ENCODE assay signal across 1 cellular context in the genomic region with DNA sequence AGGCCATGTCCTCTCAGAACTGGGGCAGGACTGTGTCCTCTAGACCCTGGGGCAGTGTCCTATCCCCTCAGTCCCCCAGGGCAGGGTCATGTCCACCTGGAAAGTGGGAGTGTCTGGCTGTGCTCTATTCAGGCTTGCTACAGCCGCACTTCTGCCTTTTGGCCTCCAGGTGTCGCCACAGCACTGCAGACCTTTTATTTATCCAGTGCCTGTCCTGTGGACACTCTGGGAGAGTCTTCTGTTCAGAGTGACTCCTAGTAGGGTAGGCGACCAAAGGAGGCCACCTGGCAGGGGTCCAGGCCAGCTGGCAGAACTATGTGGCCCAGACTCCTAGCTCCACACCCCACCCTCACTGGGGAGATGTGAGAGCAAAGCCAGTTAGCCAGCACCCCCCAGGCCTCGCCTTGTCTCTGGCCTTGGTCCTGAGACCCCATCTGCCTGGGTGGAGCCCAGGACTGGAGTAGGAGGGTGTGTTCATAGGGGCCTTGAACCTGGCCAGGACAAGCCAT.
TF ChIP-seq lines count a peak whose summit lies in the region.

No MANE protein-coding gene starts in this region.

TF ChIP-seq in K562, 482 proteins besides CTCF, POLR2A, EP300 and RAD21 (continued from another document and continues in another):
- TF ChIP-seq, protein P1, sequence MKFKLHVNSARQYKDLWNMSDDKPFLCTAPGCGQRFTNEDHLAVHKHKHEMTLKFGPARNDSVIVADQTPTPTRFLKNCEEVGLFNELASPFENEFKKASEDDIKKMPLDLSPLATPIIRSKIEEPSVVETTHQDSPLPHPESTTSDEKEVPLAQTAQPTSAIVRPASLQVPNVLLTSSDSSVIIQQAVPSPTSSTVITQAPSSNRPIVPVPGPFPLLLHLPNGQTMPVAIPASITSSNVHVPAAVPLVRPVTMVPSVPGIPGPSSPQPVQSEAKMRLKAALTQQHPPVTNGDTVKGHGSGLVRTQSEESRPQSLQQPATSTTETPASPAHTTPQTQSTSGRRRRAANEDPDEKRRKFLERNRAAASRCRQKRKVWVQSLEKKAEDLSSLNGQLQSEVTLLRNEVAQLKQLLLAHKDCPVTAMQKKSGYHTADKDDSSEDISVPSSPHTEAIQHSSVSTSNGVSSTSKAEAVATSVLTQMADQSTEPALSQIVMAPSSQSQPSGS (CRISPR knock-in tag; IDR thresholded peaks at IDR 0.05): no peak
- TF ChIP-seq TFAM (CRISPR knock-in tag; conservative IDR thresholded peaks at IDR 0.05): no peak
- TF ChIP-seq, protein P2, sequence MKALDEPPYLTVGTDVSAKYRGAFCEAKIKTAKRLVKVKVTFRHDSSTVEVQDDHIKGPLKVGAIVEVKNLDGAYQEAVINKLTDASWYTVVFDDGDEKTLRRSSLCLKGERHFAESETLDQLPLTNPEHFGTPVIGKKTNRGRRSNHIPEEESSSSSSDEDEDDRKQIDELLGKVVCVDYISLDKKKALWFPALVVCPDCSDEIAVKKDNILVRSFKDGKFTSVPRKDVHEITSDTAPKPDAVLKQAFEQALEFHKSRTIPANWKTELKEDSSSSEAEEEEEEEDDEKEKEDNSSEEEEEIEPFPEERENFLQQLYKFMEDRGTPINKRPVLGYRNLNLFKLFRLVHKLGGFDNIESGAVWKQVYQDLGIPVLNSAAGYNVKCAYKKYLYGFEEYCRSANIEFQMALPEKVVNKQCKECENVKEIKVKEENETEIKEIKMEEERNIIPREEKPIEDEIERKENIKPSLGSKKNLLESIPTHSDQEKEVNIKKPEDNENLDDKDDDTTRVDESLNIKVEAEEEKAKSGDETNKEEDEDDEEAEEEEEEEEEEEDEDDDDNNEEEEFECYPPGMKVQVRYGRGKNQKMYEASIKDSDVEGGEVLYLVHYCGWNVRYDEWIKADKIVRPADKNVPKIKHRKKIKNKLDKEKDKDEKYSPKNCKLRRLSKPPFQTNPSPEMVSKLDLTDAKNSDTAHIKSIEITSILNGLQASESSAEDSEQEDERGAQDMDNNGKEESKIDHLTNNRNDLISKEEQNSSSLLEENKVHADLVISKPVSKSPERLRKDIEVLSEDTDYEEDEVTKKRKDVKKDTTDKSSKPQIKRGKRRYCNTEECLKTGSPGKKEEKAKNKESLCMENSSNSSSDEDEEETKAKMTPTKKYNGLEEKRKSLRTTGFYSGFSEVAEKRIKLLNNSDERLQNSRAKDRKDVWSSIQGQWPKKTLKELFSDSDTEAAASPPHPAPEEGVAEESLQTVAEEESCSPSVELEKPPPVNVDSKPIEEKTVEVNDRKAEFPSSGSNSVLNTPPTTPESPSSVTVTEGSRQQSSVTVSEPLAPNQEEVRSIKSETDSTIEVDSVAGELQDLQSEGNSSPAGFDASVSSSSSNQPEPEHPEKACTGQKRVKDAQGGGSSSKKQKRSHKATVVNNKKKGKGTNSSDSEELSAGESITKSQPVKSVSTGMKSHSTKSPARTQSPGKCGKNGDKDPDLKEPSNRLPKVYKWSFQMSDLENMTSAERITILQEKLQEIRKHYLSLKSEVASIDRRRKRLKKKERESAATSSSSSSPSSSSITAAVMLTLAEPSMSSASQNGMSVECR (CRISPR knock-in tag; IDR thresholded peaks at IDR 0.05): no peak
- TF ChIP-seq, protein P3, sequence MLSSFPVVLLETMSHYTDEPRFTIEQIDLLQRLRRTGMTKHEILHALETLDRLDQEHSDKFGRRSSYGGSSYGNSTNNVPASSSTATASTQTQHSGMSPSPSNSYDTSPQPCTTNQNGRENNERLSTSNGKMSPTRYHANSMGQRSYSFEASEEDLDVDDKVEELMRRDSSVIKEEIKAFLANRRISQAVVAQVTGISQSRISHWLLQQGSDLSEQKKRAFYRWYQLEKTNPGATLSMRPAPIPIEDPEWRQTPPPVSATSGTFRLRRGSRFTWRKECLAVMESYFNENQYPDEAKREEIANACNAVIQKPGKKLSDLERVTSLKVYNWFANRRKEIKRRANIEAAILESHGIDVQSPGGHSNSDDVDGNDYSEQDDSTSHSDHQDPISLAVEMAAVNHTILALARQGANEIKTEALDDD (IDR thresholded peaks at IDR 0.05): no peak
- TF ChIP-seq, protein P4, sequence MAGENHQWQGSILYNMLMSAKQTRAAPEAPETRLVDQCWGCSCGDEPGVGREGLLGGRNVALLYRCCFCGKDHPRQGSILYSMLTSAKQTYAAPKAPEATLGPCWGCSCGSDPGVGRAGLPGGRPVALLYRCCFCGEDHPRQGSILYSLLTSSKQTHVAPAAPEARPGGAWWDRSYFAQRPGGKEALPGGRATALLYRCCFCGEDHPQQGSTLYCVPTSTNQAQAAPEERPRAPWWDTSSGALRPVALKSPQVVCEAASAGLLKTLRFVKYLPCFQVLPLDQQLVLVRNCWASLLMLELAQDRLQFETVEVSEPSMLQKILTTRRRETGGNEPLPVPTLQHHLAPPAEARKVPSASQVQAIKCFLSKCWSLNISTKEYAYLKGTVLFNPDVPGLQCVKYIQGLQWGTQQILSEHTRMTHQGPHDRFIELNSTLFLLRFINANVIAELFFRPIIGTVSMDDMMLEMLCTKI (IDR thresholded peaks at IDR 0.05; ENCODE audit: partially characterized antibody): no peak
- no peak for TF ChIP-seq NFYB (IDR thresholded peaks at IDR 0.05; ENCODE audit: extremely low read depth, insufficient read length)
- TF ChIP-seq, protein P5, sequence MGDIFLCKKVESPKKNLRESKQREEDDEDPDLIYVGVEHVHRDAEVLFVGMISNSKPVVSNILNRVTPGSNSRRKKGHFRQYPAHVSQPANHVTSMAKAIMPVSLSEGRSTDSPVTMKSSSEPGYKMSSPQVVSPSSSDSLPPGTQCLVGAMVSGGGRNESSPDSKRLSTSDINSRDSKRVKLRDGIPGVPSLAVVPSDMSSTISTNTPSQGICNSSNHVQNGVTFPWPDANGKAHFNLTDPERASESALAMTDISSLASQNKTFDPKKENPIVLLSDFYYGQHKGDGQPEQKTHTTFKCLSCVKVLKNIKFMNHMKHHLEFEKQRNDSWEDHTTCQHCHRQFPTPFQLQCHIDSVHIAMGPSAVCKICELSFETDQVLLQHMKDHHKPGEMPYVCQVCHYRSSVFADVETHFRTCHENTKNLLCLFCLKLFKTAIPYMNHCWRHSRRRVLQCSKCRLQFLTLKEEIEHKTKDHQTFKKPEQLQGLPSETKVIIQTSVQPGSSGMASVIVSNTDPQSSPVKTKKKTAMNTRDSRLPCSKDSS (IDR thresholded peaks at IDR 0.05; ENCODE audit: low read depth, partially characterized antibody): no peak
- TF ChIP-seq MAZ (CRISPR knock-in tag; conservative IDR thresholded peaks at IDR 0.05 in 1 of 2, IDR thresholded peaks at IDR 0.05 in 1 of 2): peak; percentile 35 to 63; a peak in 3 of 4 replicates
- no peak for TF ChIP-seq ZNF217 (CRISPR knock-in tag; IDR thresholded peaks at IDR 0.05)
- TF ChIP-seq JUNB (CRISPR knock-in tag; conservative IDR thresholded peaks at IDR 0.05): no peak
- TF ChIP-seq NCOA1 (IDR thresholded peaks at IDR 0.05; ENCODE audit: low read depth): no peak
- TF ChIP-seq SREBF1 (IDR thresholded peaks at IDR 0.05; ENCODE audit: borderline replicate concordance, low read depth, low read length): no peak
- no peak for TF ChIP-seq DDX20 (tag; IDR thresholded peaks at IDR 0.05; ENCODE audit: low read depth)
- TF ChIP-seq PURB (CRISPR knock-in tag; IDR thresholded peaks at IDR 0.05; ENCODE audit: low read depth): no peak
- no peak for TF ChIP-seq MEF2D (tag; conservative IDR thresholded peaks at IDR 0.05; ENCODE audit: low read depth)
- TF ChIP-seq KLF13 (tag; IDR thresholded peaks at IDR 0.05; ENCODE audit: borderline replicate concordance, low read depth): peak; percentile 83; the same call in 1 of the 2 replicates
- TF ChIP-seq, protein P6, sequence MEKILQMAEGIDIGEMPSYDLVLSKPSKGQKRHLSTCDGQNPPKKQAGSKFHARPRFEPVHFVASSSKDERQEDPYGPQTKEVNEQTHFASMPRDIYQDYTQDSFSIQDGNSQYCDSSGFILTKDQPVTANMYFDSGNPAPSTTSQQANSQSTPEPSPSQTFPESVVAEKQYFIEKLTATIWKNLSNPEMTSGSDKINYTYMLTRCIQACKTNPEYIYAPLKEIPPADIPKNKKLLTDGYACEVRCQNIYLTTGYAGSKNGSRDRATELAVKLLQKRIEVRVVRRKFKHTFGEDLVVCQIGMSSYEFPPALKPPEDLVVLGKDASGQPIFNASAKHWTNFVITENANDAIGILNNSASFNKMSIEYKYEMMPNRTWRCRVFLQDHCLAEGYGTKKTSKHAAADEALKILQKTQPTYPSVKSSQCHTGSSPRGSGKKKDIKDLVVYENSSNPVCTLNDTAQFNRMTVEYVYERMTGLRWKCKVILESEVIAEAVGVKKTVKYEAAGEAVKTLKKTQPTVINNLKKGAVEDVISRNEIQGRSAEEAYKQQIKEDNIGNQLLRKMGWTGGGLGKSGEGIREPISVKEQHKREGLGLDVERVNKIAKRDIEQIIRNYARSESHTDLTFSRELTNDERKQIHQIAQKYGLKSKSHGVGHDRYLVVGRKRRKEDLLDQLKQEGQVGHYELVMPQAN (IDR thresholded peaks at IDR 0.05; ENCODE audit: borderline replicate concordance): no peak
- no peak for TF ChIP-seq TRIM24 (IDR thresholded peaks at IDR 0.05)
- TF ChIP-seq ZNF707 (CRISPR knock-in tag; conservative IDR thresholded peaks at IDR 0.05): no peak
- TF ChIP-seq, protein P7, sequence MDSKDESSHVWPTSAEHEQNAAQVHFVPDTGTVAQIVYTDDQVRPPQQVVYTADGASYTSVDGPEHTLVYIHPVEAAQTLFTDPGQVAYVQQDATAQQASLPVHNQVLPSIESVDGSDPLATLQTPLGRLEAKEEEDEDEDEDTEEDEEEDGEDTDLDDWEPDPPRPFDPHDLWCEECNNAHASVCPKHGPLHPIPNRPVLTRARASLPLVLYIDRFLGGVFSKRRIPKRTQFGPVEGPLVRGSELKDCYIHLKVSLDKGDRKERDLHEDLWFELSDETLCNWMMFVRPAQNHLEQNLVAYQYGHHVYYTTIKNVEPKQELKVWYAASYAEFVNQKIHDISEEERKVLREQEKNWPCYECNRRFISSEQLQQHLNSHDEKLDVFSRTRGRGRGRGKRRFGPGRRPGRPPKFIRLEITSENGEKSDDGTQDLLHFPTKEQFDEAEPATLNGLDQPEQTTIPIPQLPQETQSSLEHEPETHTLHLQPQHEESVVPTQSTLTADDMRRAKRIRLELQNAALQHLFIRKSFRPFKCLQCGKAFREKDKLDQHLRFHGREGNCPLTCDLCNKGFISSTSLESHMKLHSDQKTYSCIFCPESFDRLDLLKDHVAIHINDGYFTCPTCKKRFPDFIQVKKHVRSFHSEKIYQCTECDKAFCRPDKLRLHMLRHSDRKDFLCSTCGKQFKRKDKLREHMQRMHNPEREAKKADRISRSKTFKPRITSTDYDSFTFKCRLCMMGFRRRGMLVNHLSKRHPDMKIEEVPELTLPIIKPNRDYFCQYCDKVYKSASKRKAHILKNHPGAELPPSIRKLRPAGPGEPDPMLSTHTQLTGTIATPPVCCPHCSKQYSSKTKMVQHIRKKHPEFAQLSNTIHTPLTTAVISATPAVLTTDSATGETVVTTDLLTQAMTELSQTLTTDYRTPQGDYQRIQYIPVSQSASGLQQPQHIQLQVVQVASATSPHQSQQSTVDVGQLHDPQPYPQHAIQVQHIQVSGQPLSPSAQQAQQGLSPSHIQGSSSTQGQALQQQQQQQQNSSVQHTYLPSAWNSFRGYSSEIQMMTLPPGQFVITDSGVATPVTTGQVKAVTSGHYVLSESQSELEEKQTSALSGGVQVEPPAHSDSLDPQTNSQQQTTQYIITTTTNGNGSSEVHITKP (IDR thresholded peaks at IDR 0.05; ENCODE audit: partially characterized antibody): no peak
- TF ChIP-seq TAF1 (IDR thresholded peaks at IDR 0.05; ENCODE audit: control insufficient read depth, extremely low read depth, insufficient read depth, low read length, severe bottlenecking): no peak
- TF ChIP-seq ZNF695 (CRISPR knock-in tag; IDR thresholded peaks at IDR 0.05): no peak
- TF ChIP-seq, protein P8, sequence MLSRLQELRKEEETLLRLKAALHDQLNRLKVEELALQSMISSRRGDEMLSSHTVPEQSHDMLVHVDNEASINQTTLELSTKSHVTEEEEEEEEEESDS (CRISPR knock-in tag; IDR thresholded peaks at IDR 0.05): no peak
- TF ChIP-seq FOXM1 (IDR thresholded peaks at IDR 0.05; ENCODE audit: low read depth): no peak
- peak; percentile 77; the same call in 1 of the 2 replicates for TF ChIP-seq FOXM1 (CRISPR knock-in tag; IDR thresholded peaks at IDR 0.05; ENCODE audit: low read depth)
- no peak for TF ChIP-seq DNMT1 (IDR thresholded peaks at IDR 0.05)
- peak; percentile 47; the same call in 1 of the 2 replicates for TF ChIP-seq TARDBP (IDR thresholded peaks at IDR 0.05)
- no peak for TF ChIP-seq SMAD1 (IDR thresholded peaks at IDR 0.05; ENCODE audit: low read depth, low read length, partially characterized antibody)
- no peak for TF ChIP-seq ARID1B (IDR thresholded peaks at IDR 0.05)
- TF ChIP-seq DPF2 (IDR thresholded peaks at IDR 0.05): no peak
- no peak for TF ChIP-seq ZNF146 (CRISPR knock-in tag; IDR thresholded peaks at IDR 0.05; ENCODE audit: unreplicated experiment)
- 0 out of 2 replicates have a peak, but pooled peaks have one; percentile 51 for TF ChIP-seq KLF16 (IDR thresholded peaks at IDR 0.05)
- TF ChIP-seq LEF1 (IDR thresholded peaks at IDR 0.05): no peak
- TF ChIP-seq POLR3G (IDR thresholded peaks at IDR 0.05; ENCODE audit: extremely low read depth, insufficient read length, insufficient replicate concordance): no peak
- no peak for TF ChIP-seq KAT7 (CRISPR knock-in tag; IDR thresholded peaks at IDR 0.05; ENCODE audit: borderline replicate concordance)
- peak; percentile 96 for TF ChIP-seq SMC3 (conservative IDR thresholded peaks at IDR 0.05; ENCODE audit: insufficient read depth, low read depth, low read length)
- peak; percentile 83 for TF ChIP-seq CC2D1A (IDR thresholded peaks at IDR 0.05)
- no peak for TF ChIP-seq TAF9B (IDR thresholded peaks at IDR 0.05; ENCODE audit: partially characterized antibody)
- TF ChIP-seq POLR2H (tag; IDR thresholded peaks at IDR 0.05; ENCODE audit: low read depth): no peak
- TF ChIP-seq, protein P9, sequence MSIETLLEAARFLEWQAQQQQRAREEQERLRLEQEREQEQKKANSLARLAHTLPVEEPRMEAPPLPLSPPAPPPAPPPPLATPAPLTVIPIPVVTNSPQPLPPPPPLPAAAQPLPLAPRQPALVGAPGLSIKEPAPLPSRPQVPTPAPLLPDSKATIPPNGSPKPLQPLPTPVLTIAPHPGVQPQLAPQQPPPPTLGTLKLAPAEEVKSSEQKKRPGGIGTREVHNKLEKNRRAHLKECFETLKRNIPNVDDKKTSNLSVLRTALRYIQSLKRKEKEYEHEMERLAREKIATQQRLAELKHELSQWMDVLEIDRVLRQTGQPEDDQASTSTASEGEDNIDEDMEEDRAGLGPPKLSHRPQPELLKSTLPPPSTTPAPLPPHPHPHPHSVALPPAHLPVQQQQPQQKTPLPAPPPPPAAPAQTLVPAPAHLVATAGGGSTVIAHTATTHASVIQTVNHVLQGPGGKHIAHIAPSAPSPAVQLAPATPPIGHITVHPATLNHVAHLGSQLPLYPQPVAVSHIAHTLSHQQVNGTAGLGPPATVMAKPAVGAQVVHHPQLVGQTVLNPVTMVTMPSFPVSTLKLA (conservative IDR thresholded peaks at IDR 0.05): no peak
- TF ChIP-seq POU5F1 (IDR thresholded peaks at IDR 0.05; ENCODE audit: borderline replicate concordance, low read depth, low read length, partially characterized antibody): no peak
- no peak for TF ChIP-seq SMARCA4 (IDR thresholded peaks at IDR 0.05)
- no peak for TF ChIP-seq NFE2 (IDR thresholded peaks at IDR 0.05; ENCODE audit: low read depth)
